9 cellular contexts compared by ENCODE assay signal in genomic region chr6:28211840-28212509, GRCh38. TPM values are rescaled to one million over a fixed set of nuclear protein-coding genes. Genes with fewer than 3 reads are reported as not detected.
DNase-seq lines count a peak whose midpoint lies in the region; ATAC-seq, FAIRE-seq and TF ChIP-seq lines count a peak whose summit lies in the region.
"Had no signal": no experiment of that assay in that cellular context is flagged by ENCODE, and none has a peak within 500 bp of the region (broad histone marks: within the 10 kb centered on the region; RNA-seq: fewer than 3 reads in every experiment).

No MANE protein-coding gene starts in this region.

- H3K27ac ChIP-seq in kidney (ENCODE audit: low read depth in 2 of 2, low read length in 2 of 2): no peak overlapping the region

- POLR2A ChIA-PET in activated CD4-positive, alpha-beta memory T cell treated with anti-CD3 and anti-CD28 coated beads, Interleukin-2, amount 10 ng/mL, durations not matched to agents 7 days and 5 days (lab: Charles Lee): no interaction called here

- no peak for TF ChIP-seq CTCF in kidney (IDR thresholded peaks at IDR 0.05; ENCODE audit: borderline replicate concordance, extremely low read depth, insufficient read depth)

- H3K36me3 ChIP-seq in ES-I3 (ENCODE audit: insufficient read depth, low read length) (no peaks in the 10 kb centered on the region), kidney (ENCODE audit: control insufficient read depth in 1 of 2, insufficient read depth in 2 of 2, low read length in 2 of 2) (no peaks in the 10 kb centered on the region)

- intact Hi-C loops in kidney (cut with DNase I): no loop called here

- H3K9ac ChIP-seq in ES-I3 (ENCODE audit: low read depth, low read length) (peak overlapping the region; percentile 98), kidney (ENCODE audit: low read length in 2 of 2) (no peak overlapping the region)

- peaks cover 2% of the 10 kb centered on the region for H3K9me3 Mint-ChIP-seq in activated CD4-positive, alpha-beta memory T cell treated with anti-CD3 and anti-CD28 coated beads, Interleukin-2, amount 10 ng/mL, durations not matched to agents 7 days and 5 days

- ATAC-seq in HG02763 (IDR thresholded peaks at IDR 0.05; ENCODE audit: unreplicated experiment): peak; percentile 21

- CTCF ChIA-PET in activated CD4-positive, alpha-beta memory T cell treated with anti-CD3 and anti-CD28 coated beads, Interleukin-2, amount 10 ng/mL, durations not matched to agents 7 days and 5 days (lab: Charles Lee): no interaction called here

- H3K4me1 Mint-ChIP-seq in activated CD4-positive, alpha-beta memory T cell treated with anti-CD3 and anti-CD28 coated beads, Interleukin-2, amount 10 ng/mL, durations not matched to agents 7 days and 5 days: peaks cover 41% of the 10 kb centered on the region

- DNase-seq in activated CD4-positive, alpha-beta memory T cell treated with anti-CD3 and anti-CD28 coated beads, Interleukin-2, amount 10 ng/mL, durations not matched to agents 7 days and 5 days: no peak
- no peak for DNase-seq in kidney
- DNase-seq in NCI-H748 treated with DMSO at 0.1 percent for 48 hours (lab: John Stamatoyannopoulos, UW): no peak
- no peak for DNase-seq in anterior cingulate cortex (lab: John Stamatoyannopoulos, UW)
- DNase-seq in LoVo (ENCODE audit: low spot score): no peak
- no peak for DNase-seq in NOMO-1 (lab: John Stamatoyannopoulos, UW; ENCODE audit: unreplicated experiment in 2 of 2)

- H3K4me1 ChIP-seq in ES-I3 (ENCODE audit: insufficient read depth, low read length): 0 out of 2 replicates have a peak, but pooled peaks cover 5% of the 10 kb centered on the region
- H3K4me1 ChIP-seq in kidney (ENCODE audit: control insufficient read depth in 1 of 2, insufficient read depth in 1 of 2, low read depth in 1 of 2, low read length in 2 of 2): no peaks in the 10 kb centered on the region

- no peak for FAIRE-seq in kidney (lab: Jason Lieb, UNC)

- peak overlapping the region; percentile 55 for H3K4me3 Mint-ChIP-seq in activated CD4-positive, alpha-beta memory T cell treated with anti-CD3 and anti-CD28 coated beads, Interleukin-2, amount 10 ng/mL, durations not matched to agents 7 days and 5 days

- H3K9me3 ChIP-seq in ES-I3 (ENCODE audit: control insufficient read depth, insufficient read depth, low read length) (no peaks in the 10 kb centered on the region), kidney (ENCODE audit: control insufficient read depth in 1 of 2, low read length in 2 of 2) (no peaks in the 10 kb centered on the region)

- peak overlapping the region; percentile 11 to 46 for H3K4me3 ChIP-seq in kidney (ENCODE audit: low read length in 2 of 2)

- H3K27me3 Mint-ChIP-seq in activated CD4-positive, alpha-beta memory T cell treated with anti-CD3 and anti-CD28 coated beads, Interleukin-2, amount 10 ng/mL, durations not matched to agents 7 days and 5 days: peaks cover 84% of the 10 kb centered on the region

- H3K36me3 Mint-ChIP-seq in activated CD4-positive, alpha-beta memory T cell treated with anti-CD3 and anti-CD28 coated beads, Interleukin-2, amount 10 ng/mL, durations not matched to agents 7 days and 5 days (ENCODE audit: low read depth): peaks cover 17% of the 10 kb centered on the region

- H3K27ac Mint-ChIP-seq in activated CD4-positive, alpha-beta memory T cell treated with anti-CD3 and anti-CD28 coated beads, Interleukin-2, amount 10 ng/mL, durations not matched to agents 7 days and 5 days: no peak overlapping the region

RNA-seq across cellular contexts. Expression of gene ZSCAN9, which starts 13.1 kb away (rescaled TPM):
- total RNA-seq in activated CD4-positive, alpha-beta memory T cell treated with anti-CD3 and anti-CD28 coated beads, Interleukin-2, amount 10 ng/mL, durations not matched to agents 7 days and 5 days: 1 to 10 TPM; 4.9 to 5.6 TPM
- total RNA-seq in kidney: 15.6 TPM
- 8.1 TPM for polyA plus RNA-seq in kidney (ENCODE audit: insufficient read depth, low read depth, low replicate concordance)

RNA-seq across cellular contexts. Expression of gene ZKSCAN4, which starts 40.1 kb away (rescaled TPM):
- total RNA-seq in activated CD4-positive, alpha-beta memory T cell treated with anti-CD3 and anti-CD28 coated beads, Interleukin-2, amount 10 ng/mL, durations not matched to agents 7 days and 5 days: 1 to 10 TPM; 6.3 to 6.6 TPM
- 7.4 TPM for total RNA-seq in kidney
- polyA plus RNA-seq in kidney (ENCODE audit: insufficient read depth, low read depth, low replicate concordance): 3.9 TPM

RNA-seq across cellular contexts. Expression of gene NKAPL, which starts 47.1 kb away (rescaled TPM):
- not detected for total RNA-seq in activated CD4-positive, alpha-beta memory T cell treated with anti-CD3 and anti-CD28 coated beads, Interleukin-2, amount 10 ng/mL, durations not matched to agents 7 days and 5 days
- total RNA-seq in kidney: 1.2 TPM
- 1.7 TPM for polyA plus RNA-seq in kidney (ENCODE audit: insufficient read depth, low read depth, low replicate concordance)
- total RNA-seq: myocyte had no signal

RNA-seq across cellular contexts. Expression of gene ZSCAN26, which starts 55.0 kb away (rescaled TPM):
- 10 to 100 TPM in 1 of 2 experiments, 1 to 10 TPM in 1; 9.9 to 10.2 TPM for total RNA-seq in activated CD4-positive, alpha-beta memory T cell treated with anti-CD3 and anti-CD28 coated beads, Interleukin-2, amount 10 ng/mL, durations not matched to agents 7 days and 5 days
- total RNA-seq in kidney: 17.2 TPM
- 11.8 TPM for polyA plus RNA-seq in kidney (ENCODE audit: insufficient read depth, low read depth, low replicate concordance)
